29 cellular contexts compared by ENCODE assay signal in genomic region chr15:63025460-63025859, GRCh38. TPM values are rescaled to one million over a fixed set of nuclear protein-coding genes. Genes with fewer than 3 reads are reported as not detected.
DNase-seq lines count a peak whose midpoint lies in the region; ATAC-seq and TF ChIP-seq lines count a peak whose summit lies in the region.
"Had no signal": no experiment of that assay in that cellular context is flagged by ENCODE, and none has a peak within 500 bp of the region (broad histone marks: within the 10 kb centered on the region; RNA-seq: fewer than 3 reads in every experiment).

No MANE protein-coding gene starts in this region.

- H3K36me3 Mint-ChIP-seq in H9 (ENCODE audit: insufficient read depth in 1 of 3, low read depth in 3 of 3): no peaks in the 10 kb centered on the region; a peak in 1 of 7 replicates
- H3K36me3 Mint-ChIP-seq: activated naive CD4-positive, alpha-beta T cell treated with anti-CD3 and anti-CD28 coated beads, Interleukin-2, amount 50 U/mL, for 72 hours had no signal

- DNase-seq in H9 (no peak), OCI-LY7 (ENCODE audit: low spot score) (peak; percentile 6), WERI-Rb-1 (peak; percentile 24), PC-9 (no peak), GM10248 (ENCODE audit: extremely low spot score) (no peak)
- DNase-seq in stimulated activated CD4-positive, alpha-beta T cell treated with anti-CD3 and anti-CD28 coated beads, Interleukin-4, amount 100 ng/mL, for 24 hours: no peak
- DNase-seq: activated CD4-positive, alpha-beta T cell treated with anti-CD3 and anti-CD28 coated beads, Interleukin-2, amount 50 U/mL, for 4 hours; activated CD8-positive, alpha-beta memory T cell treated with anti-CD3 and anti-CD28 coated beads, Interleukin-2, amount 50 U/mL, for 4 hours; aorta; Calu3; dermis blood vessel endothelial cell; EL; left colon; MG63; NCI-H1694 treated with DMSO at 0.1 percent for 48 hours; NCI-H526 treated with DMSO at 0.1 percent for 48 hours; nucleus accumbens; retina; spleen; stimulated activated CD4-positive, alpha-beta T cell treated with anti-CD3 and anti-CD28 coated beads, Interleukin-4, amount 100 ng/mL, for 1 hour; thyroid gland had no signal

- H4K5ac ChIP-seq in H9 (ENCODE audit: insufficient read length, low read depth, low read length): no peak overlapping the region

- POLR2A ChIA-PET in OCI-LY7 (lab: Charles Lee) (no interaction called here), PC-9 (lab: Charles Lee; ENCODE audit: unreplicated experiment) (no interaction called here), GM10248 (lab: Yijun Ruan, JAX) (no interaction called here)

- H4K20me1 ChIP-seq in H9 (ENCODE audit: control insufficient read depth, insufficient read depth, insufficient read length): no peaks in the 10 kb centered on the region
- no peaks in the 10 kb centered on the region for H4K20me1 ChIP-seq in OCI-LY7 (ENCODE audit: insufficient read depth, low read length)
- H4K20me1 ChIP-seq in PC-9 (ENCODE audit: insufficient read depth): no peaks in the 10 kb centered on the region
- H4K20me1 ChIP-seq: BLaER1 treated with 17β-estradiol and CSF1 and Interleukin-3, amounts not matched to agents 10 nM and 100 nM had no signal

- H3K9ac ChIP-seq in H9 (ENCODE audit: extremely low read depth, insufficient read length, low read length): no peak overlapping the region
- H3K9ac ChIP-seq: BLaER1 treated with 17β-estradiol and CSF1 and Interleukin-3, amounts not matched to agents 10 nM and 100 nM had no signal

- no peak overlapping the region for H2BK12ac ChIP-seq in H9 (ENCODE audit: insufficient read length, low read depth, low read length)

- H3K79me2 ChIP-seq in H9 (ENCODE audit: insufficient read depth, low read length): no peaks in the 10 kb centered on the region
- no peaks in the 10 kb centered on the region for H3K79me2 ChIP-seq in OCI-LY7 (ENCODE audit: insufficient read depth, low read depth, low read length)
- H3K79me2 ChIP-seq in PC-9 (ENCODE audit: low read depth): no peaks in the 10 kb centered on the region

- H3K14ac ChIP-seq in H9 (ENCODE audit: insufficient read depth, low read length): no peak overlapping the region

- no peaks in the 10 kb centered on the region for H3K36me3 ChIP-seq in OCI-LY7 (ENCODE audit: insufficient read depth, low read length)
- H3K36me3 ChIP-seq in WERI-Rb-1: no peaks in the 10 kb centered on the region
- H3K36me3 ChIP-seq in PC-9 (ENCODE audit: low read depth): no peaks in the 10 kb centered on the region
- H3K36me3 ChIP-seq: BLaER1 treated with 17β-estradiol and CSF1 and Interleukin-3, amounts not matched to agents 10 nM and 100 nM; MG63; spleen; thyroid gland had no signal

- no peak overlapping the region for H3K4me3 Mint-ChIP-seq in H9
- H3K4me3 Mint-ChIP-seq: activated T-helper 17 cell treated with anti-CD3 and anti-CD28 coated beads, Interleukin-2, amount 50 U/mL, for 72 hours; memory B cell; stimulated activated naive CD8-positive, alpha-beta T cell treated with anti-CD3 and anti-CD28 coated beads, Interleukin-15, Interleukin-2, amounts not matched to agents 100 ng/mL and 50 ng/mL, for 24 hours had no signal

- no peak overlapping the region for H3K56ac ChIP-seq in H9 (ENCODE audit: insufficient read length, low read depth, low read length)

- H2AK5ac ChIP-seq in H9 (ENCODE audit: insufficient read length, low read length): no peak overlapping the region

- H2BK20ac ChIP-seq in H9 (ENCODE audit: low read depth, low read length, poor library complexity, severe bottlenecking): no peak overlapping the region

- H3K9me2 ChIP-seq in OCI-LY7 (ENCODE audit: insufficient read depth, low read length) (no peaks in the 10 kb centered on the region), PC-9 (ENCODE audit: insufficient read depth) (no peaks in the 10 kb centered on the region)

- peak; percentile 14; the same call in 1 of the 2 replicates for TF ChIP-seq CTCF in 22Rv1 (IDR thresholded peaks at IDR 0.05)
- TF ChIP-seq CTCF in H9 (conservative IDR thresholded peaks at IDR 0.05): peak; percentile 23; the same call in 1 of the 3 replicates
- TF ChIP-seq CTCF in OCI-LY7 (conservative IDR thresholded peaks at IDR 0.05; ENCODE audit: low read length): peak; percentile 34; the same call in 1 of the 2 replicates
- peak; percentile 30; the same call in 1 of the 2 replicates for TF ChIP-seq CTCF in WERI-Rb-1 (IDR thresholded peaks at IDR 0.05; ENCODE audit: low read depth, low read length)
- TF ChIP-seq CTCF in PC-9 (conservative IDR thresholded peaks at IDR 0.05): no peak
- no peak for TF ChIP-seq CTCF in GM10248 (IDR thresholded peaks at IDR 0.05; ENCODE audit: control extremely low read depth, extremely low read depth, low read depth, missing control alignments)

- no peak overlapping the region for H3K18ac ChIP-seq in H9 (ENCODE audit: insufficient read length, low read depth, low read length)

- BruUV-seq in OCI-LY7 (replicated peaks; lab: Mats Ljungman, UMichigan) (no TSS peak), PC-9 (replicated peaks; lab: Mats Ljungman, UMichigan) (no TSS peak)

- H3K23ac ChIP-seq in H9 (ENCODE audit: insufficient read length, low read depth, low read length): no peak overlapping the region

- ATAC-seq in GM21737 (IDR thresholded peaks at IDR 0.05; ENCODE audit: unreplicated experiment): no peak
- ATAC-seq: activated naive CD4-positive, alpha-beta T cell treated with anti-CD3 and anti-CD28 coated beads, Interleukin-2, amount 50 U/mL, for 72 hours; activated T-helper 17 cell treated with anti-CD3 and anti-CD28 coated beads, Interleukin-2, amount 50 U/mL, for 72 hours; left colon had no signal

- H2BK5ac ChIP-seq in H9 (ENCODE audit: insufficient read length, low read length): no peak overlapping the region

- no peaks in the 10 kb centered on the region for H3K27me3 Mint-ChIP-seq in H9 (ENCODE audit: low read depth)

- peaks cover 6% of the 10 kb centered on the region in 2 experiments; a peak in 3 of 4 replicates for H3K4me1 Mint-ChIP-seq in H9
- H3K4me1 Mint-ChIP-seq: activated T-helper 17 cell treated with anti-CD3 and anti-CD28 coated beads, Interleukin-2, amount 50 U/mL, for 72 hours had no signal

- no peak overlapping the region for H3K4ac ChIP-seq in H9 (ENCODE audit: low read depth, low read length)

- H3K4me3 ChIP-seq in OCI-LY7 (ENCODE audit: low read depth, low read length, poor library complexity, severe bottlenecking): no peak overlapping the region
- H3K4me3 ChIP-seq in WERI-Rb-1 (ENCODE audit: low read depth, low read length): no peak overlapping the region
- no peak overlapping the region for H3K4me3 ChIP-seq in PC-9
- H3K4me3 ChIP-seq: BLaER1 treated with 17β-estradiol and CSF1 and Interleukin-3, amounts not matched to agents 10 nM and 100 nM; MG63; spleen; thyroid gland had no signal

- H2AFZ ChIP-seq in H9 (ENCODE audit: low read length) (no peak overlapping the region), OCI-LY7 (ENCODE audit: low read length) (no peak overlapping the region), PC-9 (no peak overlapping the region)

- H3K9me3 ChIP-seq in H9 (ENCODE audit: control insufficient read depth, low read depth, low read length) (no peaks in the 10 kb centered on the region), OCI-LY7 (ENCODE audit: low read length) (no peaks in the 10 kb centered on the region), WERI-Rb-1 (ENCODE audit: severe bottlenecking) (no peaks in the 10 kb centered on the region), PC-9 (ENCODE audit: insufficient read depth, low read depth) (no peaks in the 10 kb centered on the region)
- H3K9me3 ChIP-seq: BLaER1 treated with 17β-estradiol and CSF1 and Interleukin-3, amounts not matched to agents 10 nM and 100 nM; MG63; spleen; thyroid gland had no signal

- no peak overlapping the region for H2BK15ac ChIP-seq in H9 (ENCODE audit: low read depth, low read length)

- no peak overlapping the region for H2BK120ac ChIP-seq in H9 (ENCODE audit: low read depth, low read length, poor library complexity, severe bottlenecking)

- no peaks in the 10 kb centered on the region for H3K9me3 Mint-ChIP-seq in H9
- H3K9me3 Mint-ChIP-seq: activated naive CD4-positive, alpha-beta T cell treated with anti-CD3 and anti-CD28 coated beads, Interleukin-2, amount 50 U/mL, for 72 hours; activated T-helper 17 cell treated with anti-CD3 and anti-CD28 coated beads, Interleukin-2, amount 50 U/mL, for 72 hours; memory B cell; stimulated activated naive CD8-positive, alpha-beta T cell treated with anti-CD3 and anti-CD28 coated beads, Interleukin-15, Interleukin-2, amounts not matched to agents 100 ng/mL and 50 ng/mL, for 24 hours had no signal

- peaks cover 7% of the 10 kb centered on the region for H3F3A ChIP-seq in PC-9 (ENCODE audit: insufficient read depth, low read depth)

- H3K4me1 ChIP-seq in H9 (ENCODE audit: insufficient read depth, low read length): no peaks in the 10 kb centered on the region
- H3K4me1 ChIP-seq in OCI-LY7 (ENCODE audit: insufficient read depth, low read length, poor library complexity, severe bottlenecking): no peaks in the 10 kb centered on the region
- peaks cover 10% of the 10 kb centered on the region for H3K4me1 ChIP-seq in PC-9 (replicated peaks; ENCODE audit: insufficient read depth)
- H3K4me1 ChIP-seq: thyroid gland had no signal

- H3K27me3 ChIP-seq in H9 (ENCODE audit: insufficient read depth, low read length): no peaks in the 10 kb centered on the region
- H3K27me3 ChIP-seq in WERI-Rb-1 (ENCODE audit: insufficient read depth, low read depth, severe bottlenecking): no peaks in the 10 kb centered on the region
- no peaks in the 10 kb centered on the region for H3K27me3 ChIP-seq in PC-9 (ENCODE audit: insufficient read depth, low read depth)
- H3K27me3 ChIP-seq: BLaER1 treated with 17β-estradiol and CSF1 and Interleukin-3, amounts not matched to agents 10 nM and 100 nM; MG63; thyroid gland had no signal

- H3K79me1 ChIP-seq in H9 (ENCODE audit: insufficient read depth, low read depth, low read length, poor library complexity, severe bottlenecking): no peaks in the 10 kb centered on the region

- no peak overlapping the region for H4K91ac ChIP-seq in H9 (ENCODE audit: insufficient read length, low read depth, low read length)

- no peak overlapping the region for H3T11ph ChIP-seq in H9 (ENCODE audit: low read length)

- intact Hi-C loops in OCI-LY7 (cut with micrococcal nuclease; ENCODE audit: unreplicated experiment) (no loop called here), PC-9 (cut with micrococcal nuclease; ENCODE audit: unreplicated experiment) (no loop called here)

- CTCF ChIA-PET in OCI-LY7 (lab: Charles Lee; ENCODE audit: unreplicated experiment) (no interaction called here), PC-9 (lab: Charles Lee) (no interaction called here), GM10248 (lab: Yijun Ruan, JAX) (no interaction called here)

- H3K4me2 ChIP-seq in H9 (ENCODE audit: insufficient read depth, insufficient read length, low read length): no peak overlapping the region
- H3K4me2 ChIP-seq in OCI-LY7 (ENCODE audit: low read length): no peak overlapping the region
- no peak overlapping the region for H3K4me2 ChIP-seq in PC-9
- H3K4me2 ChIP-seq: BLaER1 treated with 17β-estradiol and CSF1 and Interleukin-3, amounts not matched to agents 10 nM and 100 nM had no signal

- no peak overlapping the region for H3K27ac ChIP-seq in 22Rv1
- H3K27ac ChIP-seq in H9 (ENCODE audit: insufficient read length, low read depth, low read length): no peak overlapping the region
- H3K27ac ChIP-seq in OCI-LY7 (ENCODE audit: low read depth, low read length, poor library complexity, severe bottlenecking): no peak overlapping the region
- no peak overlapping the region for H3K27ac ChIP-seq in WERI-Rb-1
- H3K27ac ChIP-seq in PC-9: no peak overlapping the region
- H3K27ac ChIP-seq: BLaER1 treated with 17β-estradiol and CSF1 and Interleukin-3, amounts not matched to agents 10 nM and 100 nM; HL-60; spleen; thyroid gland had no signal

- no CpG with 5 or more reads among the region's 6 CpGs for WGBS in H9 (ENCODE audit: extremely low coverage, insufficient read length, low lambda C conversion rate)

- no peak overlapping the region for H4K8ac ChIP-seq in H9 (replicated peaks; ENCODE audit: insufficient read length, low read depth, low read length)

- H3K23me2 ChIP-seq in H9 (ENCODE audit: insufficient read length, low read depth, low read length, poor library complexity, severe bottlenecking): no peaks in the 10 kb centered on the region

- H3K27ac Mint-ChIP-seq in H9: no peak overlapping the region
- H3K27ac Mint-ChIP-seq: activated naive CD4-positive, alpha-beta T cell treated with anti-CD3 and anti-CD28 coated beads, Interleukin-2, amount 50 U/mL, for 72 hours; activated T-helper 17 cell treated with anti-CD3 and anti-CD28 coated beads, Interleukin-2, amount 50 U/mL, for 72 hours; memory B cell; stimulated activated naive CD8-positive, alpha-beta T cell treated with anti-CD3 and anti-CD28 coated beads, Interleukin-15, Interleukin-2, amounts not matched to agents 100 ng/mL and 50 ng/mL, for 24 hours had no signal

RNA-seq across cellular contexts. Expression of gene TPM1, which starts 17.1 kb away (rescaled TPM):
- total RNA-seq in H9 (2021): 731 and 748 TPM in 2 replicates
- 19.9 and 20.7 TPM in 2 replicates for total RNA-seq in OCI-LY7 (2014; rRNA removed; shearing (Covaris generic))
- 19.3 and 19.7 TPM in 2 replicates for total RNA-seq in OCI-LY7 (2022)
- 174 and 225 TPM in 2 replicates for total RNA-seq in PC-9 (2021)

Comparison
In these comparisons a context has a peak if more than half of its experiments do, and no peak if none do; other contexts are left out.
1. CTCF ChIP-seq: peak in 22Rv1 (single experiment), H9 (single experiment), OCI-LY7 (single experiment) and WERI-Rb-1 (single experiment); none in PC-9 (single experiment) and GM10248 (single experiment).
2. DNase-seq: peak in OCI-LY7 (single experiment) and WERI-Rb-1 (single experiment); none in H9 (single experiment), PC-9 (0 of 2), GM10248 (single experiment) and stimulated activated CD4-positive, alpha-beta T cell treated with anti-CD3 and anti-CD28 coated beads, Interleukin-4, amount 100 ng/mL, for 24 hours (single experiment).